Comparison of ENCODE assay signal across 8 cellular contexts in genomic region chr1:85278853-85279314, GRCh38. TPM values are rescaled to one million over a fixed set of nuclear protein-coding genes. Genes with fewer than 3 reads are reported as not detected.
A peak's percentile ranks its signal among the peaks of the same experiment; 100 is the strongest.
DNase-seq lines count a peak whose midpoint lies in the region; ATAC-seq and TF ChIP-seq lines count a peak whose summit lies in the region.

No MANE protein-coding gene starts in this region.

- peak overlapping the region; percentile 41 for H3K4me3 ChIP-seq in WI38 (ENCODE audit: low read depth, low read length)
- H3K4me3 ChIP-seq in epithelial cell of proximal tubule (ENCODE audit: low read depth, low read length): peak overlapping the region; percentile 39

- peak overlapping the region; percentile 88 for H3K27ac Mint-ChIP-seq in Calu3 (ENCODE audit: unreplicated experiment)

- CTCF ChIA-PET in Calu3 (lab: Charles Lee): interaction anchor here (0.6 kb wide), 1 partner anchor 17 kb away, joined by 4 read pairs; no protein-coding TSS in a partner anchor

- no peaks in the 10 kb centered on the region for H3K27me3 Mint-ChIP-seq in Calu3 (ENCODE audit: unreplicated experiment)

- TF ChIP-seq CTCF in Calu3 (IDR thresholded peaks at IDR 0.05; ENCODE audit: unreplicated experiment) (no peak), WI38 (IDR thresholded peaks at IDR 0.05; ENCODE audit: low read depth, low read length) (no peak), epithelial cell of proximal tubule (conservative IDR thresholded peaks at IDR 0.05; ENCODE audit: low read depth, low read length) (no peak)

- ATAC-seq in HG03060 (IDR thresholded peaks at IDR 0.05; ENCODE audit: low read depth, unreplicated experiment) (peak; percentile 17), GM18867 (IDR thresholded peaks at IDR 0.05; ENCODE audit: unreplicated experiment) (no peak), GM21526 (IDR thresholded peaks at IDR 0.05; ENCODE audit: low FRiP score, unreplicated experiment) (no peak)

- peak overlapping the region; percentile 13 for H3K4me3 Mint-ChIP-seq in Calu3 (ENCODE audit: low read depth, unreplicated experiment)

- intact Hi-C loops in Calu3 (cut with micrococcal nuclease; ENCODE audit: unreplicated experiment): no loop called here

- DNase-seq in Calu3 (peak; percentile 53), epithelial cell of proximal tubule (ENCODE audit: low read depth) (peak; percentile 80), pulmonary artery endothelial cell (ENCODE audit: low read depth, low spot score) (peak; percentile 90), SKM-1 (lab: John Stamatoyannopoulos, UW; ENCODE audit: unreplicated experiment) (no peak)

- H3K4me1 Mint-ChIP-seq in Calu3 (ENCODE audit: low read depth, unreplicated experiment): peaks cover 44% of the 10 kb centered on the region

- no peaks in the 10 kb centered on the region for H3K9me3 Mint-ChIP-seq in Calu3 (ENCODE audit: low read depth, unreplicated experiment)

- no TSS peak for BruUV-seq in Calu3 (replicated peaks; lab: Mats Ljungman, UMichigan)

- H3K36me3 Mint-ChIP-seq in Calu3 (ENCODE audit: insufficient read depth, unreplicated experiment): peaks cover 40% of the 10 kb centered on the region

RNA-seq across cellular contexts. Expression of gene BCL10, which starts 2.5 kb away (rescaled TPM):
- total RNA-seq in Calu3 (2022) (57.7 and 59.1 TPM in 2 replicates), epithelial cell of proximal tubule (49.2 and 87.9 TPM in 2 replicates), pulmonary artery endothelial cell (54.9 and 69.8 TPM in 2 replicates)

RNA-seq across cellular contexts. Expression of gene C1orf52, which starts 19.4 kb away (rescaled TPM):
- total RNA-seq in Calu3 (2022) (29.7 TPM in 2 replicates), epithelial cell of proximal tubule (15.4 and 19.2 TPM in 2 replicates), pulmonary artery endothelial cell (16.2 and 24.4 TPM in 2 replicates)
